Comparison of ENCODE assay signal across 8 cellular contexts in the genomic region with DNA sequence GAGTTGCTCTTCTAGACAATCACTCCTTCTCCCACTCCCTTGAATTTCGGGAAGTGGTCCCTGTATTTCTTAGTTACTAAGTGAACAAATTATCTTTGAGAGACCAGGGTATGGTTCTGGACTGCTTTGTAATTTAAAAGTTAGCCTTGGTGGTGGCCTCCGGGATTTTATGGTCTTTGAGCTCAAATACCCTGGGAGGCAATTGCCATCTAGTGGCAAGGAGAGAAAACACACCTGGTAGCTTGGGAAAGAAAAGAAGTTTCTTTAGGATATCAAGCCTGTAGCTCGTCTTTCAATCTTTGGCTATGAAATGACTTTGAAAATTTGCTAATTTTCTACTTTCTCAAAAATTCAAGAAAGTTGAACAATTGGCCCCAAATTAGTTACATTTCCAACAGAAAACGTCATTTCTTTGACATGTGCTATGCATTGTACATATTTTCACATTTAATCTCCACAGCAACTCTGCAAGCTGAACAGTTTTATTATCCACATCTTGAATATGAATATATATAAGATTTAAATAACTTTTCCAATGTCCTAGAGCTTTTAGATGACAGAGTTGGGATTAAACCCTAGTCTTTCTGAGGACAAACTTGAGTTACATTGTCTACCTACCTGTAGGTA. TPM values are rescaled to one million over a fixed set of nuclear protein-coding genes. Genes with fewer than 3 reads are reported as not detected.
DNase-seq lines count a peak whose midpoint lies in the region; ATAC-seq and TF ChIP-seq lines count a peak whose summit lies in the region.

No MANE protein-coding gene starts in this region.

- no peak overlapping the region for H2BK5ac ChIP-seq in mesendoderm (ENCODE audit: low read length)

- no peak overlapping the region for H3K9ac ChIP-seq in mesendoderm (ENCODE audit: low read length)

- H3K27me3 ChIP-seq in mesendoderm (ENCODE audit: insufficient read depth, low read length, poor library complexity) = no peaks in the 10 kb centered on the region

- H3K18ac ChIP-seq in mesendoderm (ENCODE audit: low read length) = no peak overlapping the region

- intact Hi-C loops in OCI-LY7 (cut with micrococcal nuclease; ENCODE audit: unreplicated experiment) = loop anchor here (1.0 to 5.0 kb wide), 3 partner anchors 169 to 379 kb away; no protein-coding TSS in a partner anchor

- H4K5ac ChIP-seq in mesendoderm (ENCODE audit: low read length) = no peak overlapping the region

- DNase-seq in Caki2 (ENCODE audit: low read depth) = peak; percentile 26
- DNase-seq in OCI-LY7 (ENCODE audit: low spot score) = peak; percentile 56
- peak; percentile 60 for DNase-seq in dedifferentiated amniotic fluid mesenchymal stem cell (ENCODE audit: extremely low spot score)
- peak; percentile 67 for DNase-seq in mesendoderm
- no peak for DNase-seq in activated T-cell treated with anti-CD3 and anti-CD28 coated beads, Interleukin-2, amount 50 U/mL, for 1 hour

- WGBS in mesendoderm (ENCODE audit: extremely low coverage, insufficient coverage, low lambda C conversion rate) = no CpG with 5 or more reads among the region's 4 CpGs

- in situ Hi-C loops in Caki2 (cut with HindIII; ENCODE audit: low pct_unique_long_range_greater_than_20kb, low sequenced_read_pairs) = no loop called here

- H3K9me3 ChIP-seq in OCI-LY7 (ENCODE audit: low read length) = no peaks in the 10 kb centered on the region

- H3K27ac ChIP-seq in OCI-LY7 (ENCODE audit: low read depth, low read length, poor library complexity, severe bottlenecking) = no peak overlapping the region
- H3K27ac ChIP-seq in mesendoderm (ENCODE audit: low read depth, low read length) = no peak overlapping the region

- POLR2A ChIA-PET in OCI-LY7 (lab: Charles Lee) = interaction anchor here (0.6 to 0.9 kb wide), 4 partner anchors 13 to 601 kb away, joined by 3 to 4 read pairs (median 3); no protein-coding TSS in a partner anchor

- no peak overlapping the region for H2BK120ac ChIP-seq in mesendoderm (ENCODE audit: low read depth, low read length)

- H2BK15ac ChIP-seq in mesendoderm (replicated peaks; ENCODE audit: low read depth) = no peak overlapping the region

- ATAC-seq in GM18519 (IDR thresholded peaks at IDR 0.05; ENCODE audit: low FRiP score, unreplicated experiment) (peak; percentile 45), HG03439 (IDR thresholded peaks at IDR 0.05; ENCODE audit: unreplicated experiment) (peak; percentile 54), GM18870 (IDR thresholded peaks at IDR 0.05; ENCODE audit: unreplicated experiment) (no peak)

- no peak overlapping the region for H3K4ac ChIP-seq in mesendoderm (ENCODE audit: low read depth, low read length)

- H3K4me2 ChIP-seq in OCI-LY7 (ENCODE audit: low read length) (no peak overlapping the region), mesendoderm (ENCODE audit: low read length) (no peak overlapping the region)

- H3K9me2 ChIP-seq in OCI-LY7 (ENCODE audit: insufficient read depth, low read length) = no peaks in the 10 kb centered on the region

- H3K36me3 ChIP-seq in OCI-LY7 (ENCODE audit: insufficient read depth, low read length) (no peaks in the 10 kb centered on the region), mesendoderm (ENCODE audit: control insufficient read depth, insufficient read depth, low read length) (no peaks in the 10 kb centered on the region)

- H3K79me2 ChIP-seq in OCI-LY7 (ENCODE audit: insufficient read depth, low read depth, low read length) (no peaks in the 10 kb centered on the region), mesendoderm (ENCODE audit: control insufficient read depth, insufficient read depth, low read length) (no peaks in the 10 kb centered on the region)

- no peak overlapping the region for H2AK5ac ChIP-seq in mesendoderm (ENCODE audit: low read length)

- H4K8ac ChIP-seq in mesendoderm (ENCODE audit: low read depth, low read length) = no peak overlapping the region

- no peaks in the 10 kb centered on the region for H3K79me1 ChIP-seq in mesendoderm (ENCODE audit: low read length)

- no peaks in the 10 kb centered on the region for H4K20me1 ChIP-seq in OCI-LY7 (ENCODE audit: insufficient read depth, low read length)

- H2AFZ ChIP-seq in OCI-LY7 (ENCODE audit: low read length) = no peak overlapping the region

- TF ChIP-seq CTCF in OCI-LY7 (conservative IDR thresholded peaks at IDR 0.05; ENCODE audit: low read length) = peak; percentile 98

- CTCF ChIA-PET in OCI-LY7 (lab: Charles Lee; ENCODE audit: unreplicated experiment) = interaction anchor here (1.2 to 1.7 kb wide), 3 partner anchors 12 to 324 kb away, joined by 4 to 8 read pairs (median 6); no protein-coding TSS in a partner anchor

- H3K23ac ChIP-seq in mesendoderm (ENCODE audit: low read length) = no peak overlapping the region

- BruUV-seq in OCI-LY7 (replicated peaks; lab: Mats Ljungman, UMichigan) = no TSS peak

- H3K56ac ChIP-seq in mesendoderm (ENCODE audit: low read length) = no peak overlapping the region

- no peak overlapping the region for H3K4me3 ChIP-seq in OCI-LY7 (ENCODE audit: low read depth, low read length, poor library complexity, severe bottlenecking)
- no peak overlapping the region for H3K4me3 ChIP-seq in mesendoderm (ENCODE audit: low read length)

- H3K4me1 ChIP-seq in OCI-LY7 (ENCODE audit: insufficient read depth, low read length, poor library complexity, severe bottlenecking) (no peaks in the 10 kb centered on the region), mesendoderm (ENCODE audit: control insufficient read depth, low read depth, low read length) (no peaks in the 10 kb centered on the region)

RNA-seq across cellular contexts. Expression of gene MMP27, which starts 39.1 kb away (rescaled TPM):
- total RNA-seq in Caki2 (2014; rRNA removed; shearing (Covaris generic); ENCODE audit: low replicate concordance) = not detected in 2 replicates
- not detected in 2 replicates for total RNA-seq in OCI-LY7 (2014; rRNA removed; shearing (Covaris generic))
- total RNA-seq in OCI-LY7 (2022) = not detected in 2 replicates
- polyA plus RNA-seq in mesendoderm (2013, experiment 1 of 2) = not detected
- not detected for polyA plus RNA-seq in mesendoderm (2013, experiment 2 of 2)

RNA-seq across cellular contexts. Expression of gene MMP20, which starts 41.3 kb away (rescaled TPM):
- not detected in 2 replicates for total RNA-seq in Caki2 (2014; rRNA removed; shearing (Covaris generic); ENCODE audit: low replicate concordance)
- not detected in 2 replicates for total RNA-seq in OCI-LY7 (2014; rRNA removed; shearing (Covaris generic))
- not detected in 2 replicates for total RNA-seq in OCI-LY7 (2022)
- polyA plus RNA-seq in mesendoderm (2013, experiment 1 of 2) = not detected
- polyA plus RNA-seq in mesendoderm (2013, experiment 2 of 2) = not detected

RNA-seq across cellular contexts. Expression of gene MMP8, which starts 58.3 kb away (rescaled TPM):
- not detected in 2 replicates for total RNA-seq in Caki2 (2014; rRNA removed; shearing (Covaris generic); ENCODE audit: low replicate concordance)
- not detected in 2 replicates for total RNA-seq in OCI-LY7 (2014; rRNA removed; shearing (Covaris generic))
- not detected in 2 replicates for total RNA-seq in OCI-LY7 (2022)
- not detected for polyA plus RNA-seq in mesendoderm (2013, experiment 1 of 2)
- polyA plus RNA-seq in mesendoderm (2013, experiment 2 of 2) = not detected
